8 cellular contexts compared by ENCODE assay signal in genomic region chr22:50691521-50691920, GRCh38. TPM values are rescaled to one million over a fixed set of nuclear protein-coding genes. Genes with fewer than 3 reads are reported as not detected.
DNase-seq lines count a peak whose midpoint lies in the region; ATAC-seq, FAIRE-seq and TF ChIP-seq lines count a peak whose summit lies in the region.

No MANE protein-coding gene starts in this region.

- H3K79me2 ChIP-seq in HepG2 (ENCODE audit: insufficient read depth, low read length): no peaks in the 10 kb centered on the region

- CTCF ChIA-PET in HepG2 (lab: Yijun Ruan, JAX; ENCODE audit: low intra/inter-chr PET ratio, low total read pairs): interaction anchor here (0.7 to 2.5 kb wide), 7 partner anchors 50 to 193 kb away, joined by 3 to 30 read pairs (median 5); partner anchors contain the start of gene ARSA

- no peaks in the 10 kb centered on the region for H3K9me3 ChIP-seq in HepG2 (ENCODE audit: low read length)

- no peaks in the 10 kb centered on the region for H3K9me3 Mint-ChIP-seq in activated naive CD8-positive, alpha-beta T cell treated with anti-CD3 and anti-CD28 coated beads, Interleukin-2, amount 10 ng/mL, durations not matched to agents 7 days and 5 days
- no peaks in the 10 kb centered on the region for H3K9me3 Mint-ChIP-seq in activated naive CD8-positive, alpha-beta T cell treated with anti-CD3 and anti-CD28 coated beads for 36 hours

- H3K4me1 ChIP-seq in HepG2 (ENCODE audit: insufficient read depth, low read length): peaks cover 16% of the 10 kb centered on the region

- H3K9ac ChIP-seq in HepG2 (ENCODE audit: insufficient read depth, low read depth, low read length): no peak overlapping the region

- H3K4me3 Mint-ChIP-seq in activated naive CD8-positive, alpha-beta T cell treated with anti-CD3 and anti-CD28 coated beads, Interleukin-2, amount 10 ng/mL, durations not matched to agents 7 days and 5 days: no peak overlapping the region
- H3K4me3 Mint-ChIP-seq in activated naive CD8-positive, alpha-beta T cell treated with anti-CD3 and anti-CD28 coated beads for 36 hours: no peak overlapping the region

- ATAC-seq in activated naive CD8-positive, alpha-beta T cell treated with anti-CD3 and anti-CD28 coated beads, Interleukin-2, amount 10 ng/mL, durations not matched to agents 7 days and 5 days (ENCODE audit: low read depth): no peak
- ATAC-seq in HepG2 (no peak), GM21381 (IDR thresholded peaks at IDR 0.05; ENCODE audit: unreplicated experiment) (no peak), HG03159 (IDR thresholded peaks at IDR 0.05; ENCODE audit: unreplicated experiment) (no peak)

- H3K27me3 Mint-ChIP-seq in activated naive CD8-positive, alpha-beta T cell treated with anti-CD3 and anti-CD28 coated beads, Interleukin-2, amount 10 ng/mL, durations not matched to agents 7 days and 5 days: peaks cover 13% of the 10 kb centered on the region
- peaks cover 5% of the 10 kb centered on the region for H3K27me3 Mint-ChIP-seq in activated naive CD8-positive, alpha-beta T cell treated with anti-CD3 and anti-CD28 coated beads for 36 hours

- H2AFZ ChIP-seq in HepG2 (ENCODE audit: low read length): no peak overlapping the region

- H3K36me3 ChIP-seq in HepG2 (replicated peaks in 1 of 2; ENCODE audit: control insufficient read depth in 1 of 2, insufficient read depth in 2 of 2, low read length in 2 of 2): no peaks in the 10 kb centered on the region

- H3K4me1 Mint-ChIP-seq in activated naive CD8-positive, alpha-beta T cell treated with anti-CD3 and anti-CD28 coated beads, Interleukin-2, amount 10 ng/mL, durations not matched to agents 7 days and 5 days: peaks cover 3% of the 10 kb centered on the region
- H3K4me1 Mint-ChIP-seq in activated naive CD8-positive, alpha-beta T cell treated with anti-CD3 and anti-CD28 coated beads for 36 hours: no peaks in the 10 kb centered on the region

- TF ChIP-seq POLR2A in HepG2 (IDR thresholded peaks at IDR 0.05; ENCODE audit: insufficient read depth in 1 of 2, low read depth in 2 of 2, low read length in 2 of 2): no peak

- in situ Hi-C loops in HepG2 (cut with HindIII; ENCODE audit: extremely low pct_ligation_motif_present, low pct_unique_long_range_greater_than_20kb): no loop called here

- no TSS peak for BruUV-seq in HepG2 (replicated peaks; lab: Mats Ljungman, UMichigan)

- no peak overlapping the region for H3K4me3 ChIP-seq in HepG2 (replicated peaks in 1 of 3; ENCODE audit: insufficient read depth in 1 of 3, low read depth in 2 of 3, low read length in 3 of 3)

- no peak overlapping the region for H3K27ac ChIP-seq in HepG2 (ENCODE audit: extremely low read length, insufficient read depth, low read length)

- POLR2A ChIA-PET in activated naive CD8-positive, alpha-beta T cell treated with anti-CD3 and anti-CD28 coated beads, Interleukin-2, amount 10 ng/mL, durations not matched to agents 7 days and 5 days (lab: Charles Lee): interaction anchor here (0.6 kb wide), 1 partner anchor 71 kb away, joined by 3 read pairs; no protein-coding TSS in a partner anchor
- POLR2A ChIA-PET in HepG2 (lab: Yijun Ruan, JAX): no interaction called here

- no peak for TF ChIP-seq EP300 in HepG2 (IDR thresholded peaks at IDR 0.05; ENCODE audit: low read depth in 2 of 2, low read length in 2 of 2)
- no peak for TF ChIP-seq EP300 in HepG2 (CRISPR knock-in tag; IDR thresholded peaks at IDR 0.05; ENCODE audit: borderline replicate concordance)

- H3K36me3 Mint-ChIP-seq in activated naive CD8-positive, alpha-beta T cell treated with anti-CD3 and anti-CD28 coated beads, Interleukin-2, amount 10 ng/mL, durations not matched to agents 7 days and 5 days: no peaks in the 10 kb centered on the region
- H3K36me3 Mint-ChIP-seq in activated naive CD8-positive, alpha-beta T cell treated with anti-CD3 and anti-CD28 coated beads for 36 hours: no peaks in the 10 kb centered on the region

- no peaks in the 10 kb centered on the region for H4K20me1 ChIP-seq in HepG2 (ENCODE audit: insufficient read depth, low read length)

- TF ChIP-seq CTCF in HepG2 (CRISPR knock-in tag; IDR thresholded peaks at IDR 0.05): peak; percentile 76

- peak; percentile 88 for FAIRE-seq in HepG2 (lab: Jason Lieb, UNC)

- TF ChIP-seq RAD21 in HepG2 (CRISPR knock-in tag; IDR thresholded peaks at IDR 0.05): peak; percentile 78

- 5% methylated on average over 2 of the region's 2 CpGs for WGBS in HepG2 (ENCODE audit: low lambda C conversion rate)

- H3K27me3 ChIP-seq in HepG2 (ENCODE audit: control insufficient read depth in 1 of 2, insufficient read depth in 2 of 2, low read length in 2 of 2): no peaks in the 10 kb centered on the region

- peak; percentile 21 for DNase-seq in activated naive CD8-positive, alpha-beta T cell treated with anti-CD3 and anti-CD28 coated beads, Interleukin-2, amount 10 ng/mL, durations not matched to agents 7 days and 5 days
- DNase-seq in activated naive CD8-positive, alpha-beta T cell treated with anti-CD3 and anti-CD28 coated beads for 36 hours: no peak
- DNase-seq in NCI-H1694 treated with DMSO at 0.1 percent for 48 hours (lab: John Stamatoyannopoulos, UW) (peak; percentile 55), amniotic epithelial cell (ENCODE audit: low read depth) (peak; percentile 41), HepG2 (ENCODE audit: low spot score) (peak; percentile 33), T-helper 9 cell (no peak)

- no peak overlapping the region for H3K4me2 ChIP-seq in HepG2 (ENCODE audit: low read depth, low read length)

- H3K27ac Mint-ChIP-seq in activated naive CD8-positive, alpha-beta T cell treated with anti-CD3 and anti-CD28 coated beads, Interleukin-2, amount 10 ng/mL, durations not matched to agents 7 days and 5 days: no peak overlapping the region
- no peak overlapping the region for H3K27ac Mint-ChIP-seq in activated naive CD8-positive, alpha-beta T cell treated with anti-CD3 and anti-CD28 coated beads for 36 hours

- intact Hi-C loops in HepG2 (cut with micrococcal nuclease; ENCODE audit: unreplicated experiment): loop anchor here (1.0 to 5.0 kb wide), 3 partner anchors 49 to 115 kb away; partner anchors contain the start of gene ARSA

TF ChIP-seq in HepG2, 621 proteins besides CTCF, POLR2A, EP300 and RAD21 (continues in another document):
- TF ChIP-seq ZNF614 (CRISPR knock-in tag; IDR thresholded peaks at IDR 0.05; ENCODE audit: borderline replicate concordance): 0 out of 2 replicates have a peak, but pooled peaks have one; percentile 29

RNA-seq across cellular contexts. Expression of gene SHANK3, which starts 18.9 kb away (rescaled TPM):
- total RNA-seq in activated naive CD8-positive, alpha-beta T cell treated with anti-CD3 and anti-CD28 coated beads, Interleukin-2, amount 10 ng/mL, durations not matched to agents 7 days and 5 days: under 1 TPM in 1 of 2 experiments, not detected in 1; 0.06 TPM
- total RNA-seq in activated naive CD8-positive, alpha-beta T cell treated with anti-CD3 and anti-CD28 coated beads for 36 hours: under 1 TPM; 0.27 to 0.30 TPM
- 1.9 and 2.9 TPM in 2 replicates for total RNA-seq in HepG2 (2016; rRNA removed; fragmentation: Illumina TruSeq; extraction: Trizol)
- total RNA-seq in HepG2 (2016; cell fraction: cytosol; rRNA removed; fragmentation: Illumina TruSeq; extraction: Trizol; ENCODE audit: low read depth): 0.79 and 1.0 TPM in 2 replicates
- 1.7 and 2.9 TPM in 2 replicates for total RNA-seq in HepG2 (2016; cell fraction: insoluble cytoplasmic fraction; rRNA removed; fragmentation: Illumina TruSeq; extraction: Trizol)
- total RNA-seq in HepG2 (2016; cell fraction: membrane; rRNA removed; fragmentation: Illumina TruSeq; extraction: Trizol): 2.3 TPM in 2 replicates
- total RNA-seq in HepG2 (2016; cell fraction: nucleus; rRNA removed; fragmentation: Illumina TruSeq; extraction: Trizol): 2.9 and 3.7 TPM in 2 replicates
- 4.6 and 6.5 TPM in 2 replicates for polyA plus RNA-seq in HepG2 (2011; rRNA removed)
- polyA plus RNA-seq in HepG2 (2011; cell fraction: cytosol; rRNA removed): 3.0 and 3.9 TPM in 2 replicates
- polyA plus RNA-seq in HepG2 (2011; cell fraction: nucleus; rRNA removed): 25.0 and 33.1 TPM in 2 replicates
- 7.9 and 8.7 TPM in 2 replicates for polyA plus RNA-seq in HepG2 (2012)
- polyA plus RNA-seq in HepG2 (2016; cell fraction: cytosol; fragmentation: Illumina TruSeq; extraction: Trizol; ENCODE audit: low read depth): 0.66 and 0.71 TPM in 2 replicates
- 3.0 and 4.2 TPM in 2 replicates for polyA plus RNA-seq in HepG2 (2016; cell fraction: insoluble cytoplasmic fraction; fragmentation: Illumina TruSeq; extraction: Trizol; ENCODE audit: low read depth)
- polyA plus RNA-seq in HepG2 (2016; cell fraction: membrane; fragmentation: Illumina TruSeq; extraction: Trizol; ENCODE audit: low read depth): 1.6 and 1.9 TPM in 2 replicates
- polyA plus RNA-seq in HepG2 (2016; cell fraction: nucleus; fragmentation: Illumina TruSeq; extraction: Trizol; ENCODE audit: insufficient read depth, low read depth): 14.0 and 17.0 TPM in 2 replicates
- 0.07 and 4.8 TPM in 2 replicates for polyA minus RNA-seq in HepG2 (2011; rRNA and poly(A)+ RNA removed; ENCODE audit: low replicate concordance)
- 5.2 and 5.4 TPM in 2 replicates for polyA minus RNA-seq in HepG2 (2011; cell fraction: cytosol; rRNA and poly(A)+ RNA removed)
- 5.8 and 5.9 TPM in 2 replicates for polyA minus RNA-seq in HepG2 (2011; cell fraction: nucleus; rRNA and poly(A)+ RNA removed)

RNA-seq across cellular contexts. Expression of gene ACR, which starts 46.5 kb away (rescaled TPM):
- not detected for total RNA-seq in activated naive CD8-positive, alpha-beta T cell treated with anti-CD3 and anti-CD28 coated beads, Interleukin-2, amount 10 ng/mL, durations not matched to agents 7 days and 5 days
- total RNA-seq in activated naive CD8-positive, alpha-beta T cell treated with anti-CD3 and anti-CD28 coated beads for 36 hours: not detected
- total RNA-seq in HepG2 (2016; rRNA removed; fragmentation: Illumina TruSeq; extraction: Trizol): not detected in 2 replicates
- not detected in 2 replicates for total RNA-seq in HepG2 (2016; cell fraction: cytosol; rRNA removed; fragmentation: Illumina TruSeq; extraction: Trizol; ENCODE audit: low read depth)
- total RNA-seq in HepG2 (2016; cell fraction: insoluble cytoplasmic fraction; rRNA removed; fragmentation: Illumina TruSeq; extraction: Trizol): not detected in 2 replicates
- total RNA-seq in HepG2 (2016; cell fraction: membrane; rRNA removed; fragmentation: Illumina TruSeq; extraction: Trizol): not detected in 2 replicates
- total RNA-seq in HepG2 (2016; cell fraction: nucleus; rRNA removed; fragmentation: Illumina TruSeq; extraction: Trizol): not detected in 2 replicates
- 0.15 and 0.29 TPM in 2 replicates for polyA plus RNA-seq in HepG2 (2011; rRNA removed)
- 0.04 and 0.12 TPM in 2 replicates for polyA plus RNA-seq in HepG2 (2011; cell fraction: cytosol; rRNA removed)
- polyA plus RNA-seq in HepG2 (2011; cell fraction: nucleus; rRNA removed): 0.51 and 0.73 TPM in 2 replicates
- 0.44 TPM in 1 of 2 replicates, not detected in the other for polyA plus RNA-seq in HepG2 (2012)
- polyA plus RNA-seq in HepG2 (2016; cell fraction: cytosol; fragmentation: Illumina TruSeq; extraction: Trizol; ENCODE audit: low read depth): not detected in 2 replicates
- polyA plus RNA-seq in HepG2 (2016; cell fraction: insoluble cytoplasmic fraction; fragmentation: Illumina TruSeq; extraction: Trizol; ENCODE audit: low read depth): not detected in 2 replicates
- not detected in 2 replicates for polyA plus RNA-seq in HepG2 (2016; cell fraction: membrane; fragmentation: Illumina TruSeq; extraction: Trizol; ENCODE audit: low read depth)
- polyA plus RNA-seq in HepG2 (2016; cell fraction: nucleus; fragmentation: Illumina TruSeq; extraction: Trizol; ENCODE audit: insufficient read depth, low read depth): not detected in 2 replicates
- not detected in 2 replicates for polyA minus RNA-seq in HepG2 (2011; rRNA and poly(A)+ RNA removed; ENCODE audit: low replicate concordance)
- not detected in 2 replicates for polyA minus RNA-seq in HepG2 (2011; cell fraction: cytosol; rRNA and poly(A)+ RNA removed)
- 0.62 and 0.77 TPM in 2 replicates for polyA minus RNA-seq in HepG2 (2011; cell fraction: nucleus; rRNA and poly(A)+ RNA removed)

Comparison
In these comparisons a context has a peak if more than half of its experiments do, and no peak if none do; other contexts are left out.
1. DNase-seq: peak in activated naive CD8-positive, alpha-beta T cell treated with anti-CD3 and anti-CD28 coated beads, Interleukin-2, amount 10 ng/mL, durations not matched to agents 7 days and 5 days (single experiment), NCI-H1694 treated with DMSO at 0.1 percent for 48 hours (single experiment), amniotic epithelial cell (single experiment) and HepG2 (single experiment); none in activated naive CD8-positive, alpha-beta T cell treated with anti-CD3 and anti-CD28 coated beads for 36 hours (single experiment) and T-helper 9 cell (single experiment).